ENCODE assay signal across 8 cellular contexts in genomic region chr6:22828179-22829062, GRCh38.
A peak's percentile ranks its signal among the peaks of the same experiment; 100 is the strongest.
DNase-seq lines count a peak whose midpoint lies in the region; ATAC-seq, FAIRE-seq and TF ChIP-seq lines count a peak whose summit lies in the region.

No MANE protein-coding gene starts in this region.

- H3K4me1 ChIP-seq in HAP-1 = peaks cover 24% of the 10 kb centered on the region
- H3K4me1 ChIP-seq in PC-9 (replicated peaks; ENCODE audit: insufficient read depth) = peaks cover 37% of the 10 kb centered on the region

- H3K4me3 ChIP-seq in HAP-1 (no peak overlapping the region), PC-9 (peak overlapping the region; percentile 27)

- TSS peak; percentile 82 for BruUV-seq in PC-9 (replicated peaks; lab: Mats Ljungman, UMichigan)

- H3K36me3 ChIP-seq in HAP-1 (replicated peaks) = no peaks in the 10 kb centered on the region
- H3K36me3 ChIP-seq in PC-9 (ENCODE audit: low read depth) = no peaks in the 10 kb centered on the region

- H4K20me1 ChIP-seq in PC-9 (ENCODE audit: insufficient read depth) = no peaks in the 10 kb centered on the region

- H2AFZ ChIP-seq in PC-9 = peak overlapping the region; percentile 66

- TF ChIP-seq CTCF in PC-9 (conservative IDR thresholded peaks at IDR 0.05) = peak; percentile 77

- no peaks in the 10 kb centered on the region; the same call in 1 of the 2 replicates for H3K9me3 ChIP-seq in HAP-1
- H3K9me3 ChIP-seq in PC-9 (ENCODE audit: insufficient read depth, low read depth) = peaks cover 16% of the 10 kb centered on the region; the same call in 1 of the 2 replicates

- peak overlapping the region; percentile 83 for H3K27ac ChIP-seq in PC-9

- H3K9me2 ChIP-seq in PC-9 (ENCODE audit: insufficient read depth) = no peaks in the 10 kb centered on the region

- peak overlapping the region; percentile 65 for H3K4me2 ChIP-seq in PC-9

- in situ Hi-C loops in ACHN (cut with HindIII; ENCODE audit: low pct_ligation_motif_present, low pct_unique_long_range_greater_than_20kb, low sequenced_read_pairs) = no loop called here
- in situ Hi-C loops in HAP-1 (cut with MboI; ENCODE audit: low sequenced_read_pairs) = no loop called here

- CTCF ChIA-PET in PC-9 (lab: Charles Lee) = interaction anchor here (1.0 kb wide), 1 partner anchor 64 kb away, joined by 3 read pairs; no protein-coding TSS in a partner anchor

- no peak for FAIRE-seq in GM19239 (lab: Jason Lieb, UNC)

- H3K27me3 ChIP-seq in HAP-1 (ENCODE audit: low read depth) (no peaks in the 10 kb centered on the region), PC-9 (ENCODE audit: insufficient read depth, low read depth) (no peaks in the 10 kb centered on the region)

- no peaks in the 10 kb centered on the region for H3K79me2 ChIP-seq in PC-9 (ENCODE audit: low read depth)

- peak; percentile 96 for DNase-seq in ACHN
- peak; percentile 65 to 72 for DNase-seq in HAP-1 (ENCODE audit: low spot score in 2 of 2)
- DNase-seq in PC-9 = peak; percentile 71 to 97
- peak; percentile 97 for DNase-seq in non-pigmented ciliary epithelial cell (ENCODE audit: low read depth)
- DNase-seq in GF-D8 (lab: John Stamatoyannopoulos, UW) = no peak
- DNase-seq in GM19239 (ENCODE audit: insufficient read length, low spot score) = no peak

- POLR2A ChIA-PET in PC-9 (lab: Charles Lee; ENCODE audit: unreplicated experiment) = interaction anchor here (0.5 kb wide), 2 partner anchors 63 to 786 kb away, joined by 3 to 8 read pairs; no protein-coding TSS in a partner anchor

- ATAC-seq in esophagus mucosa (peak; percentile 84), GM18873 (IDR thresholded peaks at IDR 0.05; ENCODE audit: low FRiP score, unreplicated experiment) (no peak)

- intact Hi-C loops in PC-9 (cut with micrococcal nuclease; ENCODE audit: unreplicated experiment) = loop anchor here (1.0 to 5.0 kb wide), 10 partner anchors 53 to 1806 kb away; no protein-coding TSS in a partner anchor

- H3F3A ChIP-seq in PC-9 (ENCODE audit: insufficient read depth, low read depth) = peaks cover 29% of the 10 kb centered on the region

Comparison
In these comparisons a context has a peak if more than half of its experiments do, and no peak if none do; other contexts are left out.
1. DNase-seq: peak in ACHN (single experiment), HAP-1 (2 of 2), PC-9 (2 of 2) and non-pigmented ciliary epithelial cell (single experiment); none in GF-D8 (single experiment) and GM19239 (single experiment).